11 cellular contexts compared by ENCODE assay signal in genomic region chr6:136753624-136754023, GRCh38. TPM values are rescaled to one million over a fixed set of nuclear protein-coding genes. Genes with fewer than 3 reads are reported as not detected.
DNase-seq lines count a peak whose midpoint lies in the region; ATAC-seq and TF ChIP-seq lines count a peak whose summit lies in the region.
"Had no signal": no experiment of that assay in that cellular context is flagged by ENCODE, and none has a peak within 500 bp of the region (broad histone marks: within the 10 kb centered on the region; RNA-seq: fewer than 3 reads in every experiment).

No MANE protein-coding gene starts in this region.

- peaks cover 66 to 83% (median 78%) of the 10 kb centered on the region in 4 donors for H3K4me1 Mint-ChIP-seq in CD4-positive, alpha-beta memory T cell
- H3K4me1 Mint-ChIP-seq in activated CD4-positive, alpha-beta T cell treated with anti-CD3 and anti-CD28 coated beads, Interleukin-2, amount 10 ng/mL, durations not matched to agents 7 days and 5 days: peaks cover 81% of the 10 kb centered on the region
- H3K4me1 Mint-ChIP-seq in activated naive CD4-positive, alpha-beta T cell treated with anti-CD3 and anti-CD28 coated beads, Interleukin-2, amount 50 U/mL, for 24 hours: peaks cover 81% of the 10 kb centered on the region

- H3K27me3 Mint-ChIP-seq in CD4-positive, alpha-beta memory T cell: no peaks in the 10 kb centered on the region
- no peaks in the 10 kb centered on the region for H3K27me3 Mint-ChIP-seq in activated CD4-positive, alpha-beta T cell treated with anti-CD3 and anti-CD28 coated beads, Interleukin-2, amount 10 ng/mL, durations not matched to agents 7 days and 5 days
- H3K27me3 Mint-ChIP-seq in activated naive CD4-positive, alpha-beta T cell treated with anti-CD3 and anti-CD28 coated beads, Interleukin-2, amount 50 U/mL, for 24 hours: no peaks in the 10 kb centered on the region

- H3K9me3 ChIP-seq in CD4-positive, alpha-beta memory T cell (ENCODE audit: control insufficient read depth in 1 of 2, low read length in 2 of 2): no peaks in the 10 kb centered on the region

- TF ChIP-seq POLR2A in erythroblast (IDR thresholded peaks at IDR 0.05; ENCODE audit: low read length): no peak

- CTCF ChIA-PET in CD4-positive, alpha-beta memory T cell (lab: Charles Lee; ENCODE audit: partially characterized antibody): interaction anchor here (0.7 to 6.1 kb wide), 8 partner anchors 10 to 109 kb away, joined by 3 to 101 read pairs (median 8); partner anchors contain the start of gene MAP3K5
- CTCF ChIA-PET in activated CD4-positive, alpha-beta T cell treated with anti-CD3 and anti-CD28 coated beads, Interleukin-2, amount 10 ng/mL, durations not matched to agents 7 days and 5 days (lab: Charles Lee): interaction anchor here (1.0 to 3.9 kb wide), 4 partner anchors 9 to 38 kb away, joined by 3 to 16 read pairs (median 8); partner anchors contain the start of gene MAP3K5

- H3K36me3 Mint-ChIP-seq in CD4-positive, alpha-beta memory T cell: peaks cover 0 to 5% of the 10 kb centered on the region in 2 donors
- peaks cover 28% of the 10 kb centered on the region for H3K36me3 Mint-ChIP-seq in activated CD4-positive, alpha-beta T cell treated with anti-CD3 and anti-CD28 coated beads, Interleukin-2, amount 10 ng/mL, durations not matched to agents 7 days and 5 days (ENCODE audit: low read depth)
- H3K36me3 Mint-ChIP-seq in activated naive CD4-positive, alpha-beta T cell treated with anti-CD3 and anti-CD28 coated beads, Interleukin-2, amount 50 U/mL, for 24 hours: peaks cover 4% of the 10 kb centered on the region

- no peaks in the 10 kb centered on the region for H3K27me3 ChIP-seq in CD4-positive, alpha-beta memory T cell (ENCODE audit: insufficient read depth, low read length)

- H3K9me3 Mint-ChIP-seq in CD4-positive, alpha-beta memory T cell: no peaks in the 10 kb centered on the region
- H3K9me3 Mint-ChIP-seq in activated CD4-positive, alpha-beta T cell treated with anti-CD3 and anti-CD28 coated beads, Interleukin-2, amount 10 ng/mL, durations not matched to agents 7 days and 5 days: no peaks in the 10 kb centered on the region
- H3K9me3 Mint-ChIP-seq in activated naive CD4-positive, alpha-beta T cell treated with anti-CD3 and anti-CD28 coated beads, Interleukin-2, amount 50 U/mL, for 24 hours: no peaks in the 10 kb centered on the region
- H3K9me3 Mint-ChIP-seq: neural crest cell had no signal

- H3K27ac ChIP-seq in CD4-positive, alpha-beta memory T cell (ENCODE audit: low read depth, low read length): peak overlapping the region; percentile 51

- no peak overlapping the region for H3K4me3 ChIP-seq in CD4-positive, alpha-beta memory T cell (ENCODE audit: low read length in 2 of 2)

- POLR2A ChIA-PET in CD4-positive, alpha-beta memory T cell (lab: Charles Lee; ENCODE audit: partially characterized antibody): interaction anchor here (0.9 to 13.2 kb wide), 12 partner anchors 10 to 1255 kb away, joined by 3 to 249 read pairs (median 4); partner anchors contain the start of genes AHI1, BCLAF1, MAP3K5 and PEX7
- POLR2A ChIA-PET in activated CD4-positive, alpha-beta T cell treated with anti-CD3 and anti-CD28 coated beads, Interleukin-2, amount 10 ng/mL, durations not matched to agents 7 days and 5 days (lab: Charles Lee): no interaction called here

- no peaks in the 10 kb centered on the region for H3K36me3 ChIP-seq in CD4-positive, alpha-beta memory T cell (ENCODE audit: insufficient read depth, low read length)

- peaks cover 80% of the 10 kb centered on the region for H3K4me1 ChIP-seq in CD4-positive, alpha-beta memory T cell (ENCODE audit: insufficient read depth, low read length)

- no peak for ATAC-seq in GM19351 (IDR thresholded peaks at IDR 0.05; ENCODE audit: unreplicated experiment)
- ATAC-seq in GM19455 (IDR thresholded peaks at IDR 0.05; ENCODE audit: unreplicated experiment): no peak

- intact Hi-C loops in CD4-positive, alpha-beta memory T cell (cut with micrococcal nuclease): loop anchor here (1.0 to 5.0 kb wide), 5 partner anchors 11 to 111 kb away; partner anchors contain the start of gene MAP3K5

- peak; percentile 80 to 91 (median 87) for DNase-seq in CD4-positive, alpha-beta memory T cell
- DNase-seq in activated CD4-positive, alpha-beta T cell treated with anti-CD3 and anti-CD28 coated beads, Interleukin-2, amount 10 ng/mL, durations not matched to agents 7 days and 5 days: peak; percentile 85
- peak; percentile 33 to 46 (median 41) for DNase-seq in stimulated activated CD4-positive, alpha-beta T cell treated with anti-CD3 and anti-CD28 coated beads, Interleukin-12 subunit alpha, Interleukin-12 subunit beta, amount 100 ng/mL, for 48 hours (ENCODE audit: low read depth in 2 of 3, low spot score in 1 of 3)
- no peak for DNase-seq in erythroblast (lab: John Stamatoyannopoulos, UW)
- no peak for DNase-seq in occipital lobe (lab: John Stamatoyannopoulos, UW)
- DNase-seq: NCI-H2029 treated with DMSO at 0.1 percent for 48 hours had no signal

- H3K27ac Mint-ChIP-seq in CD4-positive, alpha-beta memory T cell: peak overlapping the region; percentile 79 to 97 (median 95)
- H3K27ac Mint-ChIP-seq in activated CD4-positive, alpha-beta T cell treated with anti-CD3 and anti-CD28 coated beads, Interleukin-2, amount 10 ng/mL, durations not matched to agents 7 days and 5 days: peak overlapping the region; percentile 89
- peak overlapping the region; percentile 3 for H3K27ac Mint-ChIP-seq in activated naive CD4-positive, alpha-beta T cell treated with anti-CD3 and anti-CD28 coated beads, Interleukin-2, amount 50 U/mL, for 24 hours

- H3K4me3 Mint-ChIP-seq in CD4-positive, alpha-beta memory T cell: peak overlapping the region; percentile 52 to 81 (median 66)
- H3K4me3 Mint-ChIP-seq in activated CD4-positive, alpha-beta T cell treated with anti-CD3 and anti-CD28 coated beads, Interleukin-2, amount 10 ng/mL, durations not matched to agents 7 days and 5 days: peak overlapping the region; percentile 44
- peak overlapping the region; percentile 42 for H3K4me3 Mint-ChIP-seq in activated naive CD4-positive, alpha-beta T cell treated with anti-CD3 and anti-CD28 coated beads, Interleukin-2, amount 50 U/mL, for 24 hours
- H3K4me3 Mint-ChIP-seq: neural crest cell had no signal

RNA-seq across cellular contexts. Expression of gene MAP3K5, which starts 38.7 kb away (rescaled TPM):
- total RNA-seq in CD4-positive, alpha-beta memory T cell: 10 to 100 TPM; 31.4 to 31.7 TPM
- polyA plus RNA-seq in CD4-positive, alpha-beta memory T cell: 10 to 100 TPM in 1 of 2 donors, 1 to 10 TPM in 1; 7.3 to 26.3 TPM
- total RNA-seq in activated CD4-positive, alpha-beta T cell treated with anti-CD3 and anti-CD28 coated beads, Interleukin-2, amount 10 ng/mL, durations not matched to agents 7 days and 5 days: 10 to 100 TPM; 23.4 to 24.0 TPM
- total RNA-seq in occipital lobe: 9.8 TPM
- total RNA-seq: G401 had no signal

Comparison
In these comparisons a context has a peak if more than half of its experiments do, and no peak if none do; other contexts are left out.
1. DNase-seq: peak in CD4-positive, alpha-beta memory T cell (5 of 5), activated CD4-positive, alpha-beta T cell treated with anti-CD3 and anti-CD28 coated beads, Interleukin-2, amount 10 ng/mL, durations not matched to agents 7 days and 5 days (single experiment) and stimulated activated CD4-positive, alpha-beta T cell treated with anti-CD3 and anti-CD28 coated beads, Interleukin-12 subunit alpha, Interleukin-12 subunit beta, amount 100 ng/mL, for 48 hours (3 of 3); none in erythroblast (0 of 2) and occipital lobe (single experiment).
2. H3K27ac Mint-ChIP-seq: peak in every context shown above with its lines; median percentile 95 in CD4-positive, alpha-beta memory T cell; 89 in activated CD4-positive, alpha-beta T cell treated with anti-CD3 and anti-CD28 coated beads, Interleukin-2, amount 10 ng/mL, durations not matched to agents 7 days and 5 days; 3 in activated naive CD4-positive, alpha-beta T cell treated with anti-CD3 and anti-CD28 coated beads, Interleukin-2, amount 50 U/mL, for 24 hours.
3. Peak in every context shown above with its lines, with median percentiles within 50 percentile points of each other: H3K4me3 Mint-ChIP-seq.